In the genomic region with DNA sequence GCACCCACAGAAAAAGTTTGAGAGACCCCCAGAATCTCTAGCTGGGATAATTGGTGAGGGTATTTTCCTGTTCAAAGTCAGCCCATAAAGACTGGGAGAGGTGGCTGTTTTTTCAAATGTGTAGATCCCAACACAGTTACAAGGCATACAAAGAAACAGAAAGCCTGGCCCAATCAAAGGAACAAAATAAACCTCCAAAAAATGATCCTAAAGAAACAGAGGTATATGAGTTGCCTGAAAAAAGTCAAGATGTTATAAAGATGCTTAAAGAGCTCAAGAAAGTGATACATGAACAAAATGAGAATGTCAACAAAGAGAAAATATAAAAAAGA, we compare ENCODE assay signal across 18 cellular contexts. TPM values are rescaled to one million over a fixed set of nuclear protein-coding genes. Genes with fewer than 3 reads are reported as not detected.
"Had no signal": no experiment of that assay in that cellular context is flagged by ENCODE, and none has a peak within 500 bp of the region (broad histone marks: within the 10 kb centered on the region; RNA-seq: fewer than 3 reads in every experiment).

No MANE protein-coding gene starts in this region.

- H3K4me3 Mint-ChIP-seq: activated B cell treated with CpG ODN at 0.5 μM for 24 hours; activated CD8-positive, alpha-beta T cell treated with anti-CD3 and anti-CD28 coated beads, Interleukin-2, amount 10 ng/mL, durations not matched to agents 7 days and 5 days; neural crest cell; stimulated activated naive CD8-positive, alpha-beta T cell treated with anti-CD3 and anti-CD28 coated beads, Interleukin-15, Interleukin-2, amounts not matched to agents 100 ng/mL and 50 ng/mL, for 24 hours had no signal

- H3K4me1 Mint-ChIP-seq: neural crest cell had no signal

- ATAC-seq: activated CD8-positive, alpha-beta T cell treated with anti-CD3 and anti-CD28 coated beads, Interleukin-2, amount 10 ng/mL, durations not matched to agents 7 days and 5 days had no signal

- H3K36me3 ChIP-seq: brain microvascular endothelial cell, ovary, sigmoid colon, spleen, suprapubic skin had no signal

- H3K9me3 ChIP-seq: ovary, sigmoid colon, spleen, suprapubic skin had no signal

- H3K27me3 ChIP-seq: brain microvascular endothelial cell, ovary, sigmoid colon, spleen, suprapubic skin had no signal

- H3K9me3 Mint-ChIP-seq: activated B cell treated with CpG ODN at 0.5 μM for 24 hours; neural crest cell; stimulated activated naive CD8-positive, alpha-beta T cell treated with anti-CD3 and anti-CD28 coated beads, Interleukin-15, Interleukin-2, amounts not matched to agents 100 ng/mL and 50 ng/mL, for 24 hours had no signal

- H3K27ac Mint-ChIP-seq: activated B cell treated with CpG ODN at 0.5 μM for 24 hours; activated CD8-positive, alpha-beta T cell treated with anti-CD3 and anti-CD28 coated beads, Interleukin-2, amount 10 ng/mL, durations not matched to agents 7 days and 5 days; stimulated activated naive CD8-positive, alpha-beta T cell treated with anti-CD3 and anti-CD28 coated beads, Interleukin-15, Interleukin-2, amounts not matched to agents 100 ng/mL and 50 ng/mL, for 24 hours had no signal

- DNase-seq: activated B cell treated with CpG ODN at 0.5 μM for 24 hours; activated CD8-positive, alpha-beta memory T cell treated with anti-CD3 and anti-CD28 coated beads, Interleukin-2, amount 50 U/mL, for 48 hours; activated CD8-positive, alpha-beta T cell treated with anti-CD3 and anti-CD28 coated beads, Interleukin-2, amount 10 ng/mL, durations not matched to agents 7 days and 5 days; activated naive CD4-positive, alpha-beta T cell; effector memory CD4-positive, alpha-beta T cell; ovary; spleen; T-helper 2 cell had no signal

- H3K27ac ChIP-seq: brain microvascular endothelial cell, epithelial cell of prostate, ovary, suprapubic skin had no signal

- H3K27me3 Mint-ChIP-seq: activated B cell treated with CpG ODN at 0.5 μM for 24 hours had no signal

- H3K4me1 ChIP-seq: suprapubic skin had no signal

- H3K4me3 ChIP-seq: ovary, sigmoid colon, spleen, suprapubic skin had no signal

RNA-seq across cellular contexts. Expression of gene MMP12, which starts 40.2 kb away (rescaled TPM):
- total RNA-seq: activated B cell treated with CpG ODN at 0.5 μM for 24 hours; activated CD8-positive, alpha-beta T cell treated with anti-CD3 and anti-CD28 coated beads, Interleukin-2, amount 10 ng/mL, durations not matched to agents 7 days and 5 days; frontal cortex; myocyte; neural crest cell; ovary; pulmonary artery endothelial cell; suprapubic skin; ureter had no signal
- polyA plus RNA-seq: ovary had no signal

RNA-seq across cellular contexts. Expression of gene MMP13, which starts 40.5 kb away (rescaled TPM):
- total RNA-seq: activated B cell treated with CpG ODN at 0.5 μM for 24 hours; activated CD8-positive, alpha-beta T cell treated with anti-CD3 and anti-CD28 coated beads, Interleukin-2, amount 10 ng/mL, durations not matched to agents 7 days and 5 days; frontal cortex; myocyte; neural crest cell; ovary; pulmonary artery endothelial cell; sigmoid colon; spleen; ureter had no signal
- polyA plus RNA-seq: ovary, spleen had no signal
